In genomic region chr4:169821402-169821801, GRCh38 we compare ENCODE assay signal across 3 cellular contexts.
"Had no signal": no experiment of that assay in that cellular context is flagged by ENCODE, and none has a peak within 500 bp of the region (broad histone marks: within the 10 kb centered on the region; RNA-seq: fewer than 3 reads in every experiment).

No MANE protein-coding gene starts in this region.

- H3K4me3 ChIP-seq: GM12878 had no signal

- DNase-seq: GDM1, GF-D8 had no signal
